In the genomic region with DNA sequence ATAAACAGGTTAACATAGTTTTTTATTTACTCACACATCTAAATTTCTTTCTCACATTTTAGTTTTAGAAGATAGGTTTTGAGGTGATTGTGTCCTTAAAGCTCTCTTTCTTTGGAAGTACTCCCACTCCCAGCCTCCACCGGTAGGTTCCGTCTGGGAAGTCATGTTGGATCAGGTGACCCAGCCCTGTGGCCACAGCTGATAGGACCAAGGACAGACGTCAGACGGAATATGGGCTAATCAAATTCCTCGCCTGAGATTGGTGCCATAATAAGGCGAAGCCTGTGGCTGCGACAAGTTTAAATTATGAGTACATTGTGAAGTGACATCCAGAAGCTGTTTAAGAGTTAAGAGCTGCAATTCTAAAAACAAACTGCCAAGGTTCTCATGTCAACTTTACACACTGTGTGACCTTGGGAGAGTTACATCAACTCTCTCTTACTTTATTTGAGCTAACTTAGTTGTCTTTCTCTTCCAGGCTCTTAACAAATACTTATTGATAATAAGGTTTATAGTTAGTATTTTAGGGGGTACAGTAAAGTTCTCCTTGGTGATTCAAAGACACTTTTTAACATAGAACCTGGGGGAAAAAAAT, we compare ENCODE assay signal across 2 cellular contexts.
A peak's percentile ranks its signal among the peaks of the same experiment; 100 is the strongest.
TF ChIP-seq lines count a peak whose summit lies in the region.

No MANE protein-coding gene starts in this region.

TF ChIP-seq in K562, 482 proteins besides CTCF, POLR2A, EP300 and RAD21:
- TF ChIP-seq, protein P1, sequence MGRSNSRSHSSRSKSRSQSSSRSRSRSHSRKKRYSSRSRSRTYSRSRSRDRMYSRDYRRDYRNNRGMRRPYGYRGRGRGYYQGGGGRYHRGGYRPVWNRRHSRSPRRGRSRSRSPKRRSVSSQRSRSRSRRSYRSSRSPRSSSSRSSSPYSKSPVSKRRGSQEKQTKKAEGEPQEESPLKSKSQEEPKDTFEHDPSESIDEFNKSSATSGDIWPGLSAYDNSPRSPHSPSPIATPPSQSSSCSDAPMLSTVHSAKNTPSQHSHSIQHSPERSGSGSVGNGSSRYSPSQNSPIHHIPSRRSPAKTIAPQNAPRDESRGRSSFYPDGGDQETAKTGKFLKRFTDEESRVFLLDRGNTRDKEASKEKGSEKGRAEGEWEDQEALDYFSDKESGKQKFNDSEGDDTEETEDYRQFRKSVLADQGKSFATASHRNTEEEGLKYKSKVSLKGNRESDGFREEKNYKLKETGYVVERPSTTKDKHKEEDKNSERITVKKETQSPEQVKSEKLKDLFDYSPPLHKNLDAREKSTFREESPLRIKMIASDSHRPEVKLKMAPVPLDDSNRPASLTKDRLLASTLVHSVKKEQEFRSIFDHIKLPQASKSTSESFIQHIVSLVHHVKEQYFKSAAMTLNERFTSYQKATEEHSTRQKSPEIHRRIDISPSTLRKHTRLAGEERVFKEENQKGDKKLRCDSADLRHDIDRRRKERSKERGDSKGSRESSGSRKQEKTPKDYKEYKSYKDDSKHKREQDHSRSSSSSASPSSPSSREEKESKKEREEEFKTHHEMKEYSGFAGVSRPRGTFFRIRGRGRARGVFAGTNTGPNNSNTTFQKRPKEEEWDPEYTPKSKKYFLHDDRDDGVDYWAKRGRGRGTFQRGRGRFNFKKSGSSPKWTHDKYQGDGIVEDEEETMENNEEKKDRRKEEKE (IDR thresholded peaks at IDR 0.05; ENCODE audit: borderline replicate concordance in 1 of 2, control insufficient read depth in 1 of 2, low read depth in 2 of 2, low read length in 1 of 2), result no peak
- TF ChIP-seq MTA2 (IDR thresholded peaks at IDR 0.05; ENCODE audit: low read depth) (no peak), RAD51 (IDR thresholded peaks at IDR 0.05; ENCODE audit: borderline replicate concordance, low read depth) (peak; percentile 42; the same call in 1 of the 2 replicates), PCBP1 (IDR thresholded peaks at IDR 0.05; ENCODE audit: low read depth, low read length, poor library complexity, severe bottlenecking) (no peak), ZNF584 (CRISPR knock-in tag; IDR thresholded peaks at IDR 0.05; ENCODE audit: low read depth) (no peak), MECOM (CRISPR knock-in tag; IDR thresholded peaks at IDR 0.05) (no peak)
- TF ChIP-seq, protein P2, sequence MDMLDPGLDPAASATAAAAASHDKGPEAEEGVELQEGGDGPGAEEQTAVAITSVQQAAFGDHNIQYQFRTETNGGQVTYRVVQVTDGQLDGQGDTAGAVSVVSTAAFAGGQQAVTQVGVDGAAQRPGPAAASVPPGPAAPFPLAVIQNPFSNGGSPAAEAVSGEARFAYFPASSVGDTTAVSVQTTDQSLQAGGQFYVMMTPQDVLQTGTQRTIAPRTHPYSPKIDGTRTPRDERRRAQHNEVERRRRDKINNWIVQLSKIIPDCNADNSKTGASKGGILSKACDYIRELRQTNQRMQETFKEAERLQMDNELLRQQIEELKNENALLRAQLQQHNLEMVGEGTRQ (CRISPR knock-in tag; IDR thresholded peaks at IDR 0.05), result peak; percentile 40
- TF ChIP-seq, protein P3, sequence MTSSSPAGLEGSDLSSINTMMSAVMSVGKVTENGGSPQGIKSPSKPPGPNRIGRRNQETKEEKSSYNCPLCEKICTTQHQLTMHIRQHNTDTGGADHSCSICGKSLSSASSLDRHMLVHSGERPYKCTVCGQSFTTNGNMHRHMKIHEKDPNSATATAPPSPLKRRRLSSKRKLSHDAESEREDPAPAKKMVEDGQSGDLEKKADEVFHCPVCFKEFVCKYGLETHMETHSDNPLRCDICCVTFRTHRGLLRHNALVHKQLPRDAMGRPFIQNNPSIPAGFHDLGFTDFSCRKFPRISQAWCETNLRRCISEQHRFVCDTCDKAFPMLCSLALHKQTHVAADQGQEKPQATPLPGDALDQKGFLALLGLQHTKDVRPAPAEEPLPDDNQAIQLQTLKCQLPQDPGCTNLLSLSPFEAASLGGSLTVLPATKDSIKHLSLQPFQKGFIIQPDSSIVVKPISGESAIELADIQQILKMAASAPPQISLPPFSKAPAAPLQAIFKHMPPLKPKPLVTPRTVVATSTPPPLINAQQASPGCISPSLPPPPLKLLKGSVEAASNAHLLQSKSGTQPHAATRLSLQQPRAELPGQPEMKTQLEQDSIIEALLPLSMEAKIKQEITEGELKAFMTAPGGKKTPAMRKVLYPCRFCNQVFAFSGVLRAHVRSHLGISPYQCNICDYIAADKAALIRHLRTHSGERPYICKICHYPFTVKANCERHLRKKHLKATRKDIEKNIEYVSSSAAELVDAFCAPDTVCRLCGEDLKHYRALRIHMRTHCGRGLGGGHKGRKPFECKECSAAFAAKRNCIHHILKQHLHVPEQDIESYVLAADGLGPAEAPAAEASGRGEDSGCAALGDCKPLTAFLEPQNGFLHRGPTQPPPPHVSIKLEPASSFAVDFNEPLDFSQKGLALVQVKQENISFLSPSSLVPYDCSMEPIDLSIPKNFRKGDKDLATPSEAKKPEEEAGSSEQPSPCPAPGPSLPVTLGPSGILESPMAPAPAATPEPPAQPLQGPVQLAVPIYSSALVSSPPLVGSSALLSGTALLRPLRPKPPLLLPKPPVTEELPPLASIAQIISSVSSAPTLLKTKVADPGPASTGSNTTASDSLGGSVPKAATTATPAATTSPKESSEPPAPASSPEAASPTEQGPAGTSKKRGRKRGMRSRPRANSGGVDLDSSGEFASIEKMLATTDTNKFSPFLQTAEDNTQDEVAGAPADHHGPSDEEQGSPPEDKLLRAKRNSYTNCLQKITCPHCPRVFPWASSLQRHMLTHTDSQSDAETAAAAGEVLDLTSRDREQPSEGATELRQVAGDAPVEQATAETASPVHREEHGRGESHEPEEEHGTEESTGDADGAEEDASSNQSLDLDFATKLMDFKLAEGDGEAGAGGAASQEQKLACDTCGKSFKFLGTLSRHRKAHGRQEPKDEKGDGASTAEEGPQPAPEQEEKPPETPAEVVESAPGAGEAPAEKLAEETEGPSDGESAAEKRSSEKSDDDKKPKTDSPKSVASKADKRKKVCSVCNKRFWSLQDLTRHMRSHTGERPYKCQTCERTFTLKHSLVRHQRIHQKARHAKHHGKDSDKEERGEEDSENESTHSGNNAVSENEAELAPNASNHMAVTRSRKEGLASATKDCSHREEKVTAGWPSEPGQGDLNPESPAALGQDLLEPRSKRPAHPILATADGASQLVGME (CRISPR knock-in tag; IDR thresholded peaks at IDR 0.05), result no peak

TF ChIP-seq in HepG2, 621 proteins besides CTCF, POLR2A, EP300 and RAD21 (continued from another document):
- TF ChIP-seq, protein P4, sequence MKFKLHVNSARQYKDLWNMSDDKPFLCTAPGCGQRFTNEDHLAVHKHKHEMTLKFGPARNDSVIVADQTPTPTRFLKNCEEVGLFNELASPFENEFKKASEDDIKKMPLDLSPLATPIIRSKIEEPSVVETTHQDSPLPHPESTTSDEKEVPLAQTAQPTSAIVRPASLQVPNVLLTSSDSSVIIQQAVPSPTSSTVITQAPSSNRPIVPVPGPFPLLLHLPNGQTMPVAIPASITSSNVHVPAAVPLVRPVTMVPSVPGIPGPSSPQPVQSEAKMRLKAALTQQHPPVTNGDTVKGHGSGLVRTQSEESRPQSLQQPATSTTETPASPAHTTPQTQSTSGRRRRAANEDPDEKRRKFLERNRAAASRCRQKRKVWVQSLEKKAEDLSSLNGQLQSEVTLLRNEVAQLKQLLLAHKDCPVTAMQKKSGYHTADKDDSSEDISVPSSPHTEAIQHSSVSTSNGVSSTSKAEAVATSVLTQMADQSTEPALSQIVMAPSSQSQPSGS (CRISPR knock-in tag; IDR thresholded peaks at IDR 0.05), result no peak
- no peak for TF ChIP-seq HES4 (CRISPR knock-in tag; IDR thresholded peaks at IDR 0.05; ENCODE audit: borderline replicate concordance)
- TF ChIP-seq NFE2L2 (IDR thresholded peaks at IDR 0.05; ENCODE audit: low read length), result no peak
- no peak for TF ChIP-seq ZNF207 (IDR thresholded peaks at IDR 0.05; ENCODE audit: borderline replicate concordance)
- TF ChIP-seq ZNF790 (CRISPR knock-in tag; IDR thresholded peaks at IDR 0.05; ENCODE audit: borderline replicate concordance), result no peak
- no peak for TF ChIP-seq SMYD3 (CRISPR knock-in tag; IDR thresholded peaks at IDR 0.05)
- TF ChIP-seq ZNF709 (CRISPR knock-in tag; IDR thresholded peaks at IDR 0.05), result no peak
- TF ChIP-seq NR2F1 (CRISPR knock-in tag; IDR thresholded peaks at IDR 0.05), result no peak
- TF ChIP-seq NFYB (CRISPR knock-in tag; IDR thresholded peaks at IDR 0.05), result no peak
- no peak for TF ChIP-seq ZNF564 (CRISPR knock-in tag; IDR thresholded peaks at IDR 0.05)
- TF ChIP-seq, protein P5, sequence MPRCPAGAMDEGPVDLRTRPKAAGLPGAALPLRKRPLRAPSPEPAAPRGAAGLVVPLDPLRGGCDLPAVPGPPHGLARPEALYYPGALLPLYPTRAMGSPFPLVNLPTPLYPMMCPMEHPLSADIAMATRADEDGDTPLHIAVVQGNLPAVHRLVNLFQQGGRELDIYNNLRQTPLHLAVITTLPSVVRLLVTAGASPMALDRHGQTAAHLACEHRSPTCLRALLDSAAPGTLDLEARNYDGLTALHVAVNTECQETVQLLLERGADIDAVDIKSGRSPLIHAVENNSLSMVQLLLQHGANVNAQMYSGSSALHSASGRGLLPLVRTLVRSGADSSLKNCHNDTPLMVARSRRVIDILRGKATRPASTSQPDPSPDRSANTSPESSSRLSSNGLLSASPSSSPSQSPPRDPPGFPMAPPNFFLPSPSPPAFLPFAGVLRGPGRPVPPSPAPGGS (CRISPR knock-in tag; IDR thresholded peaks at IDR 0.05), result no peak
- TF ChIP-seq CHD2 (IDR thresholded peaks at IDR 0.05; ENCODE audit: low read depth, low read length), result no peak
- TF ChIP-seq ZNF562 (CRISPR knock-in tag; IDR thresholded peaks at IDR 0.05; ENCODE audit: borderline replicate concordance), result no peak
- no peak for TF ChIP-seq ZMYM4 (CRISPR knock-in tag; IDR thresholded peaks at IDR 0.05)
- no peak for TF ChIP-seq CEBPG (CRISPR knock-in tag; IDR thresholded peaks at IDR 0.05)
- TF ChIP-seq, protein P6, sequence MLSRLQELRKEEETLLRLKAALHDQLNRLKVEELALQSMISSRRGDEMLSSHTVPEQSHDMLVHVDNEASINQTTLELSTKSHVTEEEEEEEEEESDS (CRISPR knock-in tag; IDR thresholded peaks at IDR 0.05; ENCODE audit: borderline replicate concordance), result no peak
- TF ChIP-seq, protein P7, sequence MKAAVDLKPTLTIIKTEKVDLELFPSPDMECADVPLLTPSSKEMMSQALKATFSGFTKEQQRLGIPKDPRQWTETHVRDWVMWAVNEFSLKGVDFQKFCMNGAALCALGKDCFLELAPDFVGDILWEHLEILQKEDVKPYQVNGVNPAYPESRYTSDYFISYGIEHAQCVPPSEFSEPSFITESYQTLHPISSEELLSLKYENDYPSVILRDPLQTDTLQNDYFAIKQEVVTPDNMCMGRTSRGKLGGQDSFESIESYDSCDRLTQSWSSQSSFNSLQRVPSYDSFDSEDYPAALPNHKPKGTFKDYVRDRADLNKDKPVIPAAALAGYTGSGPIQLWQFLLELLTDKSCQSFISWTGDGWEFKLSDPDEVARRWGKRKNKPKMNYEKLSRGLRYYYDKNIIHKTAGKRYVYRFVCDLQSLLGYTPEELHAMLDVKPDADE (CRISPR knock-in tag; IDR thresholded peaks at IDR 0.05), result no peak
TF ChIP-seq in HepG2: peak in this region for 0.
